In genomic region chr5:93460286-93460685, GRCh38 we compare ENCODE assay signal across 7 cellular contexts.
"Had no signal": no experiment of that assay in that cellular context is flagged by ENCODE, and none has a peak within 500 bp of the region (broad histone marks: within the 10 kb centered on the region; RNA-seq: fewer than 3 reads in every experiment).

No MANE protein-coding gene starts in this region.

- DNase-seq: H9, HCEC 1CT, Karpas-422, KBM-7 had no signal

- H3K9ac ChIP-seq: KMS-11 had no signal

- H3K27ac ChIP-seq: KMS-11 had no signal

- H2AFZ ChIP-seq: GM23338 had no signal

- FAIRE-seq: HTR-8/SVneo had no signal

- H3K4me3 ChIP-seq: GM23338 had no signal

- ATAC-seq: GM23338 had no signal

- H3K4me2 ChIP-seq: GM23338, KMS-11 had no signal
